ENCODE assay signal across 26 cellular contexts in the genomic region with DNA sequence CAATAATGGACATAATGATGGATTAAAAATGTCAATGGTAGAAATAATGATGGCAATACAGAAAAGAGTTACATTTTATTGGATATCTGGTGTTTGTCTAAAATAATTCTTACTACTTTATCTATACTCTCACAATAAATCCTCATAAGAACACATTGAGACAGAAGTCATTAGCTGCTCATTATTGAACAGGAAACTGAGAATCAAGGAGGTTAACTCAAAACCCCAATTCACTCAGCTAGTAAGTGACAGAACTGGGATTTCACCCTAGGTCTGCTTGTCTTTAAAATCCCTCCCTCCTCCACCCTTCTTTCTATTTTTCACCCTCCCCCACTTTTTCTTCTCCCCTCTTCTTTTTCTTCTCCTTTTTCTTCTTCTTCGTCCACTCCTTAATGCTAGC.
"Had no signal": no experiment of that assay in that cellular context is flagged by ENCODE, and none has a peak within 500 bp of the region (broad histone marks: within the 10 kb centered on the region; RNA-seq: fewer than 3 reads in every experiment).

No MANE protein-coding gene starts in this region.

- H3K9me3 ChIP-seq: colonic mucosa, esophagus squamous epithelium, gastrocnemius medialis, left lung, lower lobe of right lung, mucosa of descending colon had no signal

- H3K4me1 ChIP-seq: colonic mucosa, esophagus squamous epithelium, gastrocnemius medialis, left lung, lower lobe of right lung had no signal

- ATAC-seq: effector memory CD8-positive, alpha-beta T cell; esophagus mucosa; gastrocnemius medialis; heart right ventricle; left cardiac atrium; left lung; left ventricle myocardium superior; lower lobe of right lung; mucosa of descending colon had no signal

- H3K27ac Mint-ChIP-seq: dendritic cell treated with granulocyte-macrophage colony-stimulating factor and Interleukin-4, amounts not matched to agents 40 ng/mL and 50 ng/mL, for 4 days; effector memory CD8-positive, alpha-beta T cell; endodermal cell; mesothelial cell of epicardium; naive B cell had no signal

- H3K36me3 ChIP-seq: colonic mucosa, esophagus squamous epithelium, gastrocnemius medialis, heart right ventricle, left lung, lower lobe of right lung had no signal

- H3K4me3 Mint-ChIP-seq: dendritic cell treated with granulocyte-macrophage colony-stimulating factor and Interleukin-4, amounts not matched to agents 40 ng/mL and 50 ng/mL, for 4 days; effector memory CD8-positive, alpha-beta T cell; endodermal cell; mesothelial cell of epicardium; naive B cell had no signal

- DNase-seq: colonic mucosa; cortex of kidney; effector CD8-positive, alpha-beta T cell; effector memory CD8-positive, alpha-beta T cell; endodermal cell; erythroblast; esophagus squamous epithelium; foreskin melanocyte; gastrocnemius medialis; glutamatergic neuron; head of caudate nucleus; heart right ventricle; hippocampal formation; left cardiac atrium; left lung; left ventricle myocardium superior; lower lobe of right lung; mesenchymal stem cell; mucosa of descending colon; naive B cell had no signal

- FAIRE-seq: endometrium, islet of Langerhans, keratinocyte had no signal

- H3K27me3 Mint-ChIP-seq: dendritic cell treated with granulocyte-macrophage colony-stimulating factor and Interleukin-4, amounts not matched to agents 40 ng/mL and 50 ng/mL, for 4 days had no signal

- H3K9me3 Mint-ChIP-seq: dendritic cell treated with granulocyte-macrophage colony-stimulating factor and Interleukin-4, amounts not matched to agents 40 ng/mL and 50 ng/mL, for 4 days had no signal

- H3K36me3 Mint-ChIP-seq: mesothelial cell of epicardium, naive B cell had no signal

- H3K4me3 ChIP-seq: colonic mucosa, esophagus squamous epithelium, gastrocnemius medialis, heart right ventricle, left lung, lower lobe of right lung, mucosa of descending colon had no signal

- H3K27me3 ChIP-seq: colonic mucosa, esophagus squamous epithelium, gastrocnemius medialis, heart right ventricle, left lung had no signal

- H3K4me1 Mint-ChIP-seq: naive B cell had no signal
